14 cellular contexts compared by ENCODE assay signal in the genomic region with DNA sequence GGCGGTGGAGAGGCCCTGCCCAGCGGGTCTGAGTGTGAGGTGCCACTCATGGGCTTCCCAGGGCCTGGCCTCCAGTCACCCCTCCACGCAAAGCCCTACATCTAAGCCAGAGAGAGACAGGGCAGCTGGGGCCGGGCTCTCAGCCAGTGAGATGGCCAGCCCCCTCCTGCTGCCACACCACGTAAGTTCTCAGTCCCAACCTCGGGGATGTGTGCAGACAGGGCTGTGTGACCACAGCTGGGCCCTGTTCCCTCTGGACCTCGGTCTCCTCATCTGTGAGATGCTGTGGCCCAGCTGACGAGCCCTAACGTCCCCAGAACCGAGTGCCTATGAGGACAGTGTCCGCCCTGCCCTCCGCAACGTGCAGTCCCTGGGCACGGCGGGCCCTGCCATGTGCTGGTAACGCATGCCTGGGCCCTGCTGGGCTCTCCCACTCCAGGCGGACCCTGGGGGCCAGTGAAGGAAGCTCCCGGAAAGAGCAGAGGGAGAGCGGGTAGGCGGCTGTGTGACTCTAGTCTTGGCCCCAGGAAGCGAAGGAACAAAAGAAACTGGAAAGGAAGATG. TPM values are rescaled to one million over a fixed set of nuclear protein-coding genes. Genes with fewer than 3 reads are reported as not detected.
DNase-seq lines count a peak whose midpoint lies in the region; ATAC-seq and TF ChIP-seq lines count a peak whose summit lies in the region.
"Had no signal": no experiment of that assay in that cellular context is flagged by ENCODE, and none has a peak within 500 bp of the region (broad histone marks: within the 10 kb centered on the region; RNA-seq: fewer than 3 reads in every experiment).

No MANE protein-coding gene starts in this region.

- no peak overlapping the region for H3K23ac ChIP-seq in IMR-90 (ENCODE audit: low read depth, low read length)

- peak overlapping the region; percentile 25 for H3K4me3 Mint-ChIP-seq in CD4-positive, alpha-beta T cell
- peak overlapping the region in 1 of 2 donors; percentile 8 for H3K4me3 Mint-ChIP-seq in effector memory CD8-positive, alpha-beta T cell
- H3K4me3 Mint-ChIP-seq in stimulated activated naive B cell treated with anti-CD40 and anti-IgM and Interleukin-4, amounts not matched to agents 10 μg/mL and 1 μg/mL and 100 μg/mL, for 72 hours: no peak overlapping the region
- H3K4me3 Mint-ChIP-seq: B cell had no signal

- no peak overlapping the region for H3K27ac ChIP-seq in CD4-positive, alpha-beta T cell (ENCODE audit: low read depth, low read length)
- no peak overlapping the region for H3K27ac ChIP-seq in IMR-90 (ENCODE audit: insufficient read depth, low read length)

- no peak overlapping the region for H2BK20ac ChIP-seq in IMR-90 (ENCODE audit: low read depth, low read length)

- H3K4me3 ChIP-seq in IMR-90 (ENCODE audit: insufficient read depth, low read depth, low read length): no peak overlapping the region
- H3K4me3 ChIP-seq: heart left ventricle had no signal

- POLR2A ChIA-PET in CD4-positive, alpha-beta T cell (lab: Charles Lee): no interaction called here
- POLR2A ChIA-PET in IMR-90 (lab: Charles Lee; ENCODE audit: unreplicated experiment): no interaction called here

- H4K20me1 ChIP-seq in IMR-90 (ENCODE audit: insufficient read depth, low read length): peaks cover 93% of the 10 kb centered on the region

- H3K9me3 ChIP-seq in CD4-positive, alpha-beta T cell (ENCODE audit: control insufficient read depth, low read length): no peaks in the 10 kb centered on the region
- no peaks in the 10 kb centered on the region for H3K9me3 ChIP-seq in IMR-90 (ENCODE audit: control insufficient read depth, insufficient read depth, low read length)
- H3K9me3 ChIP-seq: heart left ventricle had no signal

- intact Hi-C loops in CD4-positive, alpha-beta T cell (cut with DNase I, micrococcal nuclease): no loop called here
- intact Hi-C loops in IMR-90 (cut with micrococcal nuclease): no loop called here

- WGBS in IMR-90 (ENCODE audit: extremely low coverage in 2 of 2, insufficient read length in 1 of 2), 2 experiments: 90% methylated on average over 2 of the region's 21 CpGs; no CpG with 5 or more reads in 1 of the 2 experiments

- H3K9me3 Mint-ChIP-seq in CD4-positive, alpha-beta T cell: no peaks in the 10 kb centered on the region
- no peaks in the 10 kb centered on the region for H3K9me3 Mint-ChIP-seq in effector memory CD8-positive, alpha-beta T cell
- H3K9me3 Mint-ChIP-seq in stimulated activated naive B cell treated with anti-CD40 and anti-IgM and Interleukin-4, amounts not matched to agents 10 μg/mL and 1 μg/mL and 100 μg/mL, for 72 hours: no peaks in the 10 kb centered on the region

- H3K14ac ChIP-seq in IMR-90 (replicated peaks; ENCODE audit: low read depth, low read length): no peak overlapping the region

- H3K27me3 ChIP-seq in CD4-positive, alpha-beta T cell (ENCODE audit: control insufficient read depth, insufficient read depth, low read length): no peaks in the 10 kb centered on the region
- no peaks in the 10 kb centered on the region for H3K27me3 ChIP-seq in IMR-90 (ENCODE audit: control insufficient read depth, insufficient read depth, low read length)
- H3K27me3 ChIP-seq: heart left ventricle had no signal

- H2BK15ac ChIP-seq in IMR-90 (ENCODE audit: low read depth, low read length): no peak overlapping the region

- H3K4me2 ChIP-seq in IMR-90 (ENCODE audit: low read depth, low read length): no peak overlapping the region

- no peak overlapping the region for H4K5ac ChIP-seq in IMR-90 (ENCODE audit: low read depth, low read length)

- TSS peak; percentile 68 for BruUV-seq in IMR-90 (replicated peaks; lab: Mats Ljungman, UMichigan)

- no peak overlapping the region for H2AFZ ChIP-seq in IMR-90 (replicated peaks; ENCODE audit: low read length, poor library complexity)

- in situ Hi-C loops in IMR-90 (cut with MboI; ENCODE audit: low sequenced_read_pairs): no loop called here

- no peak overlapping the region for H3K56ac ChIP-seq in IMR-90 (ENCODE audit: extremely low read depth, insufficient read depth, low read length)

- H3K27ac Mint-ChIP-seq in CD4-positive, alpha-beta T cell: peak overlapping the region; percentile 80
- peak overlapping the region; percentile 58 to 92 for H3K27ac Mint-ChIP-seq in effector memory CD8-positive, alpha-beta T cell
- peak overlapping the region; percentile 31 for H3K27ac Mint-ChIP-seq in stimulated activated naive B cell treated with anti-CD40 and anti-IgM and Interleukin-4, amounts not matched to agents 10 μg/mL and 1 μg/mL and 100 μg/mL, for 72 hours
- H3K27ac Mint-ChIP-seq: B cell had no signal

- dilution Hi-C loops in IMR-90 (cut with HindIII; ENCODE audit: low sequenced_read_pairs, unreplicated experiment): no loop called here

- CTCF ChIA-PET in CD4-positive, alpha-beta T cell (lab: Charles Lee): no interaction called here
- CTCF ChIA-PET in IMR-90 (lab: Yijun Ruan, JAX): no interaction called here

- no peaks in the 10 kb centered on the region for H3K27me3 Mint-ChIP-seq in CD4-positive, alpha-beta T cell
- H3K27me3 Mint-ChIP-seq in effector memory CD8-positive, alpha-beta T cell: no peaks in the 10 kb centered on the region
- H3K27me3 Mint-ChIP-seq in stimulated activated naive B cell treated with anti-CD40 and anti-IgM and Interleukin-4, amounts not matched to agents 10 μg/mL and 1 μg/mL and 100 μg/mL, for 72 hours: no peaks in the 10 kb centered on the region
- H3K27me3 Mint-ChIP-seq: B cell had no signal

- DNase-seq in CD4-positive, alpha-beta T cell: no peak
- DNase-seq in IMR-90 (no peak), NCI-H82 (lab: John Stamatoyannopoulos, UW) (no peak), iPS-NIHi7 (ENCODE audit: extremely low spot score) (no peak)
- DNase-seq in effector memory CD8-positive, alpha-beta T cell: no peak
- no peak for DNase-seq in stimulated activated naive B cell treated with anti-CD40 and anti-IgM and Interleukin-4, amounts not matched to agents 10 μg/mL and 1 μg/mL and 100 μg/mL, for 72 hours
- DNase-seq: activated CD4-positive, alpha-beta T cell treated with anti-CD3 and anti-CD28 coated beads for 1 hour; NCI-H1417; NCI-H774; stimulated activated CD4-positive, alpha-beta T cell treated with anti-CD3 and anti-CD28 coated beads, Interleukin-12 subunit alpha, Interleukin-12 subunit beta, amount 100 ng/mL, for 4 hours; T-helper 9 cell had no signal

- TF ChIP-seq CTCF in CD4-positive, alpha-beta T cell (IDR thresholded peaks at IDR 0.05): no peak
- TF ChIP-seq CTCF in IMR-90 (conservative IDR thresholded peaks at IDR 0.05; ENCODE audit: low read depth, low read length): no peak

- H3K9ac ChIP-seq in IMR-90 (ENCODE audit: low read depth, low read length): no peak overlapping the region

- no peak overlapping the region for H4K8ac ChIP-seq in IMR-90 (ENCODE audit: low read depth in 2 of 2, low read length in 2 of 2)

- no peak for TF ChIP-seq RAD21 in IMR-90 (IDR thresholded peaks at IDR 0.05; ENCODE audit: low read length)

- no peak overlapping the region for H3K4ac ChIP-seq in IMR-90 (ENCODE audit: low read depth, low read length)

- peaks cover 14% of the 10 kb centered on the region for H3K9me1 ChIP-seq in IMR-90 (ENCODE audit: insufficient read depth, low read length)

- H2AK9ac ChIP-seq in IMR-90 (replicated peaks; ENCODE audit: low read depth, low read length, poor library complexity): no peak overlapping the region

- no peak overlapping the region for H4K91ac ChIP-seq in IMR-90 (ENCODE audit: insufficient read depth, low read depth, low read length)

- no peak overlapping the region for H3K18ac ChIP-seq in IMR-90 (ENCODE audit: low read depth, low read length)

- no peak overlapping the region for H2BK120ac ChIP-seq in IMR-90 (ENCODE audit: low read depth, low read length)

- H2BK5ac ChIP-seq in IMR-90 (ENCODE audit: low read depth, low read length, poor library complexity, severe bottlenecking): no peak overlapping the region

- H2AK5ac ChIP-seq in IMR-90 (ENCODE audit: low read depth, low read length): no peak overlapping the region

- no peak; the same call in 1 of the 2 replicates for TF ChIP-seq POLR2A in IMR-90 (IDR thresholded peaks at IDR 0.05; ENCODE audit: low read depth, low read length)

- H3K79me1 ChIP-seq in IMR-90 (ENCODE audit: low read depth in 1 of 2, low read length in 2 of 2): peaks cover 0 to 91% of the 10 kb centered on the region in 2 experiments; a peak in 3 of 4 replicates

- peaks cover 82% of the 10 kb centered on the region for H3K36me3 Mint-ChIP-seq in CD4-positive, alpha-beta T cell (ENCODE audit: low read depth)
- peaks cover 100% of the 10 kb centered on the region for H3K36me3 Mint-ChIP-seq in effector memory CD8-positive, alpha-beta T cell (ENCODE audit: insufficient read depth)
- peaks cover 36 to 43% of the 10 kb centered on the region in 2 donors for H3K36me3 Mint-ChIP-seq in stimulated activated naive B cell treated with anti-CD40 and anti-IgM and Interleukin-4, amounts not matched to agents 10 μg/mL and 1 μg/mL and 100 μg/mL, for 72 hours

- H3K4me1 Mint-ChIP-seq in CD4-positive, alpha-beta T cell (ENCODE audit: low read depth): peaks cover 2% of the 10 kb centered on the region
- H3K4me1 Mint-ChIP-seq in effector memory CD8-positive, alpha-beta T cell (ENCODE audit: low read depth in 2 of 2): peaks cover 0 to 10% of the 10 kb centered on the region in 2 donors
- H3K4me1 Mint-ChIP-seq in stimulated activated naive B cell treated with anti-CD40 and anti-IgM and Interleukin-4, amounts not matched to agents 10 μg/mL and 1 μg/mL and 100 μg/mL, for 72 hours: no peaks in the 10 kb centered on the region

- ATAC-seq in CD4-positive, alpha-beta T cell (ENCODE audit: poor library complexity): no peak
- ATAC-seq in IMR-90 (ENCODE audit: low read depth) (no peak), HG03520 (IDR thresholded peaks at IDR 0.05; ENCODE audit: unreplicated experiment) (no peak)
- ATAC-seq in effector memory CD8-positive, alpha-beta T cell (replicated peaks): no peak
- ATAC-seq in stimulated activated naive B cell treated with anti-CD40 and anti-IgM and Interleukin-4, amounts not matched to agents 10 μg/mL and 1 μg/mL and 100 μg/mL, for 72 hours (replicated peaks): no peak
- ATAC-seq: heart left ventricle had no signal

- peaks cover 30% of the 10 kb centered on the region for H3K4me1 ChIP-seq in IMR-90 (ENCODE audit: control insufficient read depth, insufficient read depth, low read length)

- H3K36me3 ChIP-seq in IMR-90 (ENCODE audit: control insufficient read depth, insufficient read depth, low read length): peaks cover 50% of the 10 kb centered on the region

RNA-seq across cellular contexts. Expression of gene VASN, which starts 11.2 kb away (rescaled TPM):
- under 1 TPM; 0.70 to 0.77 TPM for total RNA-seq in CD4-positive, alpha-beta T cell
- 9.3 and 10.3 TPM in 2 replicates for total RNA-seq in IMR-90 (2012; rRNA removed)
- 83.8 and 87.2 TPM in 2 replicates for polyA plus RNA-seq in IMR-90 (2012; rRNA removed)
- polyA plus RNA-seq in IMR-90 (2012; cell fraction: cytosol; rRNA removed): 83.6 and 183 TPM in 2 replicates
- polyA plus RNA-seq in IMR-90 (2012; cell fraction: nucleus; rRNA removed; ENCODE audit: low replicate concordance): 42.8 and 134 TPM in 2 replicates

RNA-seq across cellular contexts. Expression of gene PAM16, which starts 31.8 kb away (rescaled TPM):
- total RNA-seq in CD4-positive, alpha-beta T cell: 10 to 100 TPM; 24.9 to 26.8 TPM
- 17.9 and 25.6 TPM in 2 replicates for total RNA-seq in IMR-90 (2012; rRNA removed)
- polyA plus RNA-seq in IMR-90 (2012; rRNA removed): 48.4 and 69.5 TPM in 2 replicates
- polyA plus RNA-seq in IMR-90 (2012; cell fraction: cytosol; rRNA removed): 84.0 and 105 TPM in 2 replicates
- polyA plus RNA-seq in IMR-90 (2012; cell fraction: nucleus; rRNA removed; ENCODE audit: low replicate concordance): 70.0 and 101 TPM in 2 replicates

RNA-seq across cellular contexts. Expression of gene CORO7, which starts 33.5 kb away (rescaled TPM):
- 100 to 1,000 TPM; 801 to 805 TPM for total RNA-seq in CD4-positive, alpha-beta T cell
- total RNA-seq in IMR-90 (2012; rRNA removed): 6.3 and 7.8 TPM in 2 replicates
- polyA plus RNA-seq in IMR-90 (2012; rRNA removed): 23.6 and 26.7 TPM in 2 replicates
- polyA plus RNA-seq in IMR-90 (2012; cell fraction: cytosol; rRNA removed): 4.2 and 9.3 TPM in 2 replicates
- 135 and 301 TPM in 2 replicates for polyA plus RNA-seq in IMR-90 (2012; cell fraction: nucleus; rRNA removed; ENCODE audit: low replicate concordance)

RNA-seq across cellular contexts. Expression of gene DNAJA3, which starts 42.8 kb away (rescaled TPM):
- total RNA-seq in CD4-positive, alpha-beta T cell: 10 to 100 TPM; 17.2 to 18.8 TPM
- 36.9 and 38.0 TPM in 2 replicates for total RNA-seq in IMR-90 (2012; rRNA removed)
- polyA plus RNA-seq in IMR-90 (2012; rRNA removed): 40.2 TPM in 2 replicates
- 28.2 and 36.0 TPM in 2 replicates for polyA plus RNA-seq in IMR-90 (2012; cell fraction: cytosol; rRNA removed)
- polyA plus RNA-seq in IMR-90 (2012; cell fraction: nucleus; rRNA removed; ENCODE audit: low replicate concordance): 75.3 and 86.2 TPM in 2 replicates

Comparison
In these comparisons a context has a peak if more than half of its experiments do, and no peak if none do; other contexts are left out.
1. RNA of gene CORO7, which starts 33.5 kb away (total RNA-seq): 801 to 805 TPM in CD4-positive, alpha-beta T cell; 6.3 to 7.8 TPM in IMR-90; every median in the first group is over 10 times any median in the second.
2. Peak in every context shown above with its lines, with median percentiles within 50 percentile points of each other: H3K27ac Mint-ChIP-seq.